In the genomic region with DNA sequence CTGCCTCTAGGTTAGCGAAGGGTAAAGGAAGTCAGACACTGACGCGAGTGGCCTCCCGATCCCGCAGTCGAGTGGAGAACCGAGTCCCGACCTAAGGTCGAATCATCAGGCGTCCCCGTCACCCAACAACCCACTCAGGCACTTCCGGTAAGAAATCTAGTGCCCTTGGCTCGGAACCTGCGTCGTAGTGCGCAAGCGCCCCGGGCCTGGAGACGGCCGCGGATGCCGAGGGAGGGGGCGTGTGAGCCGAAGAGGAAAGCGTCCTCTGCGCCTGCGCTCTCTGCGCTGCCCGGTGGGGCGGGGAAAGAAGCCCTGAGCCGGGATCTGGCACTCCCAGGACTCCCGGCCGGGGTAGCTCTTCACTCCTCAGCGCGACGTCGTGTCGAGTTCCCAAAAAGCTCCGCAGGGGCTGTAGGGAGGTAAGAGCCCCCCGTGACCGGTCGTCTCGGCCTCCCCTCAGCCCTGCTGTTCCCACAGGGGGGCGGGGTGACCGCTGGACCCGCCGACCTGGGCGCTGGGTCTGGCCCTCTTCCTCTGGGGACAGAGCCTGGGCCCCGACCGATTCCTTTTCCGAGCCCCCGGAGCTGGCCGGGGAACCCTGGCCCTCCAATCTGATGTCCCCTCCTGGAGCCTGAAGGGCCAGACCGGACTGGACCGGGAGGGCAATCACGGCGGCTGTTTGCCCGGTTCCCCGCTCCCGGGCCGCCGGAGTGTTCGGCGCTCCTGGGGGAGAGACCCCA, we compare ENCODE assay signal across 8 cellular contexts. TPM values are rescaled to one million over a fixed set of nuclear protein-coding genes. Genes with fewer than 3 reads are reported as not detected.
DNase-seq lines count a peak whose midpoint lies in the region; ATAC-seq and TF ChIP-seq lines count a peak whose summit lies in the region.

TSS of gene ZFYVE16 (plus strand) at position 330 of the 740 bp plus-strand sequence. CDS start 26,084 bp downstream, outside the sequence.

- DNase-seq in EH (ENCODE audit: low read depth) (peak; percentile 97), H4 (ENCODE audit: low spot score) (peak; percentile 96), LNCaP clone FGC (ENCODE audit: low read depth) (peak; percentile 91), RWPE1 (ENCODE audit: low spot score) (peak; percentile 99), fibroblast of peridontal ligament (ENCODE audit: extremely low read depth) (peak; percentile 97), natural killer cell (peak; percentile 96)
- DNase-seq in activated T-helper 9 cell treated with anti-CD3 and anti-CD28 coated beads, Interleukin-2, amount 50 U/mL, for 16 hours (ENCODE audit: low read depth), result peak; percentile 95
- peak; percentile 96 for DNase-seq in stimulated activated naive CD4-positive, alpha-beta T cell treated with Interleukin-2 at 50 U/mL for 16 hours (lab: John Stamatoyannopoulos, UW)

- intact Hi-C loops in natural killer cell (cut with micrococcal nuclease), result loop anchor here (5.0 to 10.0 kb wide), 3 partner anchors 151 to 1171 kb away; partner anchors contain the start of genes JMY and SERINC5

- POLR2A ChIA-PET in RWPE1 (lab: Yijun Ruan, JAX; ENCODE audit: low non-redundant PET), result interaction anchor here (0.6 to 0.7 kb wide), 3 partner anchors 14 to 100 kb away, joined by 3 to 4 read pairs (median 4); no protein-coding TSS in a partner anchor

- peak within 1 kb of the TSS; percentile 95 for H3K27ac ChIP-seq in RWPE1

- no peaks in the 10 kb centered on the region for H3K27me3 Mint-ChIP-seq in natural killer cell (ENCODE audit: low read depth in 2 of 2)

- peak within 1 kb of the TSS; percentile 92 for H3K4me3 Mint-ChIP-seq in natural killer cell

- H3K4me3 ChIP-seq in LNCaP clone FGC (ENCODE audit: low read depth, low read length), result peak within 1 kb of the TSS; percentile 88

- no peaks in the 10 kb centered on the region for H3K36me3 Mint-ChIP-seq in natural killer cell

- H3K9me3 Mint-ChIP-seq in natural killer cell, result no peaks in the 10 kb centered on the region

- peak within 1 kb of the TSS; percentile 98 to 99 for H3K27ac Mint-ChIP-seq in natural killer cell

- peaks cover 24 to 31% of the 10 kb centered on the region in 2 donors for H3K4me1 Mint-ChIP-seq in natural killer cell

- TF ChIP-seq CTCF in LNCaP clone FGC (IDR thresholded peaks at IDR 0.05; ENCODE audit: control insufficient read depth, extremely low read depth, insufficient read depth) (no peak), RWPE1 (conservative IDR thresholded peaks at IDR 0.05; ENCODE audit: low read depth) (peak; percentile 66), natural killer cell (IDR thresholded peaks at IDR 0.05) (no peak)

- CTCF ChIA-PET in RWPE1 (lab: Yijun Ruan, JAX), result interaction anchor here (0.5 to 1.3 kb wide), 5 partner anchors 21 to 509 kb away, joined by 3 to 6 read pairs (median 4); no protein-coding TSS in a partner anchor

- ATAC-seq in natural killer cell, result peak; percentile 90 to 96 (median 91)

RNA-seq across cellular contexts. Expression of gene ZFYVE16, which starts in this region (rescaled TPM):
- 8.5 and 14.4 TPM in 2 replicates for total RNA-seq in H4 (2014; rRNA removed; shearing (Covaris generic))
- 10 to 100 TPM; 24.4 to 36.6 (median 30.1) TPM for total RNA-seq in natural killer cell

Comparison
In these comparisons a context has a peak if more than half of its experiments do, and no peak if none do; other contexts are left out.
1. Peak in every context shown above with its lines: DNase-seq, ATAC-seq, H3K4me3 ChIP-seq and H3K27ac ChIP-seq.